15 cellular contexts compared by ENCODE assay signal in genomic region chr7:137957887-137958286, GRCh38. TPM values are rescaled to one million over a fixed set of nuclear protein-coding genes. Genes with fewer than 3 reads are reported as not detected.
A peak's percentile ranks its signal among the peaks of the same experiment; 100 is the strongest.
DNase-seq lines count a peak whose midpoint lies in the region; ATAC-seq and TF ChIP-seq lines count a peak whose summit lies in the region.
"Had no signal": no experiment of that assay in that cellular context is flagged by ENCODE, and none has a peak within 500 bp of the region (broad histone marks: within the 10 kb centered on the region; RNA-seq: fewer than 3 reads in every experiment).

No MANE protein-coding gene starts in this region.

- WGBS in spleen, 5 donors, result 89 to 96% (median 95%) methylated on average over 3 of the region's 3 CpGs

- peaks cover 47% of the 10 kb centered on the region for H3K4me1 ChIP-seq in osteoblast (ENCODE audit: insufficient read depth, low read length)
- peaks cover 0 to 42% (median 10%) of the 10 kb centered on the region in 6 donors for H3K4me1 ChIP-seq in spleen

- H3K4me3 ChIP-seq in fibroblast of pulmonary artery (replicated peaks; ENCODE audit: low read depth, low read length) (no peak overlapping the region), osteoblast (ENCODE audit: insufficient read depth, low read length) (no peak overlapping the region), spleen (no peak overlapping the region)
- H3K4me3 ChIP-seq: tibial nerve had no signal

- TF ChIP-seq CTCF in fibroblast of pulmonary artery (IDR thresholded peaks at IDR 0.05; ENCODE audit: low read length, missing control alignments) (no peak), osteoblast (IDR thresholded peaks at IDR 0.05; ENCODE audit: extremely low read depth, low read depth, low read length) (no peak), spleen (IDR thresholded peaks at IDR 0.05 in 8 of 11, conservative IDR thresholded peaks at IDR 0.05 in 3 of 11) (no peak)

- TF ChIP-seq POLR2A in spleen (IDR thresholded peaks at IDR 0.05), result no peak

- H3K36me3 ChIP-seq in osteoblast (ENCODE audit: insufficient read depth, low read length), result peaks cover 33% of the 10 kb centered on the region
- H3K36me3 ChIP-seq in spleen, result peaks cover 0 to 12% (median 0%) of the 10 kb centered on the region in 6 donors

- H3K27me3 ChIP-seq in osteoblast (ENCODE audit: insufficient read depth, low read length) (no peaks in the 10 kb centered on the region), spleen (replicated peaks in 1 of 7) (no peaks in the 10 kb centered on the region)
- H3K27me3 ChIP-seq: tibial nerve had no signal

- H4K20me1 ChIP-seq in osteoblast (ENCODE audit: insufficient read depth, low read length), result peaks cover 19% of the 10 kb centered on the region

- DNase-seq in Right ventricle myocardium inferior (ENCODE audit: missing footprints) (no peak), cardiac septum (ENCODE audit: low spot score) (no peak), fibroblast of pulmonary artery (ENCODE audit: low read depth) (peak; percentile 59), osteoblast (ENCODE audit: insufficient read length, low spot score, missing footprints) (peak; percentile 90), spleen (no peak), NCI-H2227 treated with DMSO at 0.1 percent for 48 hours (lab: John Stamatoyannopoulos, UW) (no peak)
- DNase-seq in stimulated activated CD8-positive, alpha-beta memory T cell treated with anti-CD3 and anti-CD28 coated beads, Interleukin-4, amount 100 ng/mL, for 48 hours, result no peak
- DNase-seq: ACHN; activated CD4-positive, CD25-positive, alpha-beta regulatory T cell; activated T-cell treated with anti-CD3 and anti-CD28 coated beads, Interleukin-2, amount 50 U/mL, for 4 hours; midbrain; retina had no signal

- H3K9me3 ChIP-seq in osteoblast (ENCODE audit: low read depth, low read length), result no peaks in the 10 kb centered on the region
- H3K9me3 ChIP-seq in spleen, result no peaks in the 10 kb centered on the region
- H3K9me3 ChIP-seq: tibial nerve had no signal

- no peak overlapping the region for H3K4me2 ChIP-seq in osteoblast (ENCODE audit: insufficient read depth, low read length)

- peak; percentile 83 for ATAC-seq in Right ventricle myocardium inferior
- ATAC-seq in GM18858 (IDR thresholded peaks at IDR 0.05; ENCODE audit: unreplicated experiment), result no peak
- ATAC-seq: activated T-cell treated with anti-CD3 and anti-CD28 coated beads, Interleukin-2, amount 50 U/mL, for 4 hours; SK-N-SH treated with all-trans-retinoic acid at 6 μM for 48 hours had no signal

- no peak overlapping the region for H2AFZ ChIP-seq in osteoblast (ENCODE audit: low read length)

- H3K79me2 ChIP-seq in osteoblast (ENCODE audit: insufficient read depth, low read length), result peaks cover 98% of the 10 kb centered on the region

- H3K27ac ChIP-seq in osteoblast (ENCODE audit: low read depth, low read length), result peak overlapping the region; percentile 85
- H3K27ac ChIP-seq in spleen, result no peak overlapping the region

- intact Hi-C loops in Right ventricle myocardium inferior (cut with DNase I), result loop anchor here (5.0 kb wide), 1 partner anchor 44 kb away; the partner anchor contains the start of gene CREB3L2
- intact Hi-C loops in cardiac septum (cut with DNase I), result no loop called here
- intact Hi-C loops in spleen (cut with DNase I; ENCODE audit: low total_unique reads), result no loop called here

RNA-seq across cellular contexts. Expression of gene CREB3L2, which starts 44.0 kb away (rescaled TPM):
- total RNA-seq in Right ventricle myocardium inferior (19.3 TPM), cardiac septum (30.1 TPM), osteoblast (26.5 and 28.6 TPM in 2 replicates), spleen (10 to 100 TPM; 29.3 to 68.4 (median 44.9) TPM)
- polyA plus RNA-seq in spleen, result 1 to 10 TPM; 3.5 to 6.1 (median 5.4) TPM

Comparison
In these comparisons a context has a peak if more than half of its experiments do, and no peak if none do; other contexts are left out.
1. DNase-seq: peak in fibroblast of pulmonary artery (single experiment) and osteoblast (single experiment); none in Right ventricle myocardium inferior (single experiment), cardiac septum (single experiment), spleen (single experiment), NCI-H2227 treated with DMSO at 0.1 percent for 48 hours (single experiment) and stimulated activated CD8-positive, alpha-beta memory T cell treated with anti-CD3 and anti-CD28 coated beads, Interleukin-4, amount 100 ng/mL, for 48 hours (single experiment).